ENCODE assay signal across 8 cellular contexts in genomic region chr22:36355894-36356293, GRCh38. TPM values are rescaled to one million over a fixed set of nuclear protein-coding genes. Genes with fewer than 3 reads are reported as not detected.
A peak's percentile ranks its signal among the peaks of the same experiment; 100 is the strongest.
DNase-seq lines count a peak whose midpoint lies in the region; ATAC-seq, FAIRE-seq and TF ChIP-seq lines count a peak whose summit lies in the region.

No MANE protein-coding gene starts in this region.

- TF ChIP-seq CTCF in esophagus muscularis mucosa (IDR thresholded peaks at IDR 0.05) (no peak), gastrocnemius medialis (IDR thresholded peaks at IDR 0.05 in 4 of 5, conservative IDR thresholded peaks at IDR 0.05 in 1 of 5) (no peak)

- peaks cover 0 to 42% (median 2%) of the 10 kb centered on the region in 3 donors for H3K36me3 Mint-ChIP-seq in CD8-positive, alpha-beta memory T cell
- H3K36me3 Mint-ChIP-seq in T-helper 17 cell (ENCODE audit: low read depth): peaks cover 11% of the 10 kb centered on the region

- peaks cover 92 to 98% (median 97%) of the 10 kb centered on the region in 3 donors for H3K4me1 Mint-ChIP-seq in CD8-positive, alpha-beta memory T cell
- peaks cover 83% of the 10 kb centered on the region for H3K4me1 Mint-ChIP-seq in T-helper 17 cell

- TF ChIP-seq POLR2A in esophagus muscularis mucosa (IDR thresholded peaks at IDR 0.05; ENCODE audit: low read depth): no peak
- TF ChIP-seq POLR2A in gastrocnemius medialis (IDR thresholded peaks at IDR 0.05): no peak
- TF ChIP-seq POLR2A in H54 (IDR thresholded peaks at IDR 0.05; ENCODE audit: low read depth, low read length): no peak

- H3K4me1 ChIP-seq in CD8-positive, alpha-beta memory T cell (ENCODE audit: insufficient read depth, low read length): peaks cover 98% of the 10 kb centered on the region
- H3K4me1 ChIP-seq in esophagus muscularis mucosa (peaks cover 99 to 100% (median 100%) of the 10 kb centered on the region in 4 donors), gastrocnemius medialis (peaks cover 56 to 70% of the 10 kb centered on the region in 2 donors)

- in situ Hi-C loops in gastrocnemius medialis (cut with MboI; ENCODE audit: low sequenced_read_pairs in 4 of 4): no loop called here

- no peak for TF ChIP-seq EP300 in esophagus muscularis mucosa (IDR thresholded peaks at IDR 0.05)

- 50% methylated on average over 6 of the region's 6 CpGs for WGBS in esophagus muscularis mucosa

- CTCF ChIA-PET in CD8-positive, alpha-beta memory T cell (lab: Charles Lee): interaction anchor here (0.8 to 2.3 kb wide), 14 partner anchors 9 to 114 kb away, joined by 3 to 8 read pairs (median 4); partner anchors contain the start of gene MYH9

- H3K4me3 Mint-ChIP-seq in CD8-positive, alpha-beta memory T cell: peak overlapping the region; percentile 71 to 88 (median 79)
- peak overlapping the region; percentile 96 for H3K4me3 Mint-ChIP-seq in T-helper 17 cell

- no peaks in the 10 kb centered on the region for H3K36me3 ChIP-seq in CD8-positive, alpha-beta memory T cell (ENCODE audit: insufficient read depth, low read length)
- H3K36me3 ChIP-seq in esophagus muscularis mucosa: no peaks in the 10 kb centered on the region
- H3K36me3 ChIP-seq in gastrocnemius medialis: no peaks in the 10 kb centered on the region

- ATAC-seq in T-helper 17 cell: no peak
- no peak for ATAC-seq in gastrocnemius medialis
- ATAC-seq in HG02970 (IDR thresholded peaks at IDR 0.05; ENCODE audit: low FRiP score, unreplicated experiment): no peak
- ATAC-seq in HG02981 (IDR thresholded peaks at IDR 0.05; ENCODE audit: unreplicated experiment): no peak

- peak in 1 of 5 donors; percentile 42 for DNase-seq in CD8-positive, alpha-beta memory T cell
- no peak for DNase-seq in T-helper 17 cell
- no peak for DNase-seq in esophagus muscularis mucosa (ENCODE audit: extremely low spot score)
- DNase-seq in gastrocnemius medialis: no peak
- DNase-seq in AML-193 (lab: John Stamatoyannopoulos, UW): no peak
- no peak for DNase-seq in H54 (ENCODE audit: insufficient read length, low spot score)

- FAIRE-seq in H54 (lab: Jason Lieb, UNC): no peak

- no peaks in the 10 kb centered on the region for H3K9me3 Mint-ChIP-seq in CD8-positive, alpha-beta memory T cell

- H3K4me3 ChIP-seq in CD8-positive, alpha-beta memory T cell (ENCODE audit: low read length): peak overlapping the region; percentile 44
- H3K4me3 ChIP-seq in esophagus muscularis mucosa: peak overlapping the region in 3 of 4 donors; percentile 14 to 33 (median 28)
- no peak overlapping the region for H3K4me3 ChIP-seq in gastrocnemius medialis

- H3K9me3 ChIP-seq in CD8-positive, alpha-beta memory T cell (ENCODE audit: low read length): no peaks in the 10 kb centered on the region
- H3K9me3 ChIP-seq in T-helper 17 cell (ENCODE audit: control insufficient read depth, low read length, poor library complexity, severe bottlenecking): no peaks in the 10 kb centered on the region
- H3K9me3 ChIP-seq in esophagus muscularis mucosa: no peaks in the 10 kb centered on the region
- H3K9me3 ChIP-seq in gastrocnemius medialis: no peaks in the 10 kb centered on the region

- peak overlapping the region; percentile 89 to 99 (median 96) for H3K27ac Mint-ChIP-seq in CD8-positive, alpha-beta memory T cell
- peak overlapping the region; percentile 100 for H3K27ac Mint-ChIP-seq in T-helper 17 cell

- peak overlapping the region; percentile 39 for H3K27ac ChIP-seq in CD8-positive, alpha-beta memory T cell (ENCODE audit: low read depth, low read length)
- H3K27ac ChIP-seq in esophagus muscularis mucosa (replicated peaks in 1 of 4) (peak overlapping the region; percentile 95 to 100 (median 98)), gastrocnemius medialis (peak overlapping the region; percentile 74 to 84 (median 83))

- POLR2A ChIA-PET in CD8-positive, alpha-beta memory T cell (lab: Charles Lee): interaction anchor here (0.6 to 2.4 kb wide), 10 partner anchors 9 to 99 kb away, joined by 3 to 19 read pairs (median 4); partner anchors contain the start of gene MYH9

- peaks cover 0 to 6% of the 10 kb centered on the region in 2 donors for H3K27me3 Mint-ChIP-seq in CD8-positive, alpha-beta memory T cell
- no peaks in the 10 kb centered on the region for H3K27me3 Mint-ChIP-seq in T-helper 17 cell

- intact Hi-C loops in esophagus muscularis mucosa (cut with DNase I): no loop called here
- intact Hi-C loops in gastrocnemius medialis (cut with DNase I; ENCODE audit: low total_unique reads): no loop called here

- no peaks in the 10 kb centered on the region for H3K27me3 ChIP-seq in CD8-positive, alpha-beta memory T cell (ENCODE audit: insufficient read depth, low read length, poor library complexity, severe bottlenecking)
- H3K27me3 ChIP-seq in esophagus muscularis mucosa (no peaks in the 10 kb centered on the region), gastrocnemius medialis (no peaks in the 10 kb centered on the region)

RNA-seq across cellular contexts. Expression of gene MYH9, which starts 31.9 kb away (rescaled TPM):
- 100 to 1,000 TPM; 680 to 684 TPM for total RNA-seq in CD8-positive, alpha-beta memory T cell
- 425 TPM for polyA plus RNA-seq in CD8-positive, alpha-beta memory T cell
- total RNA-seq in T-helper 17 cell: 1,000 to 10,000 TPM; 1,038 to 1,220 TPM
- total RNA-seq in esophagus muscularis mucosa: 100 to 1,000 TPM; 241 to 387 (median 358) TPM
- 100 to 1,000 TPM in 3 of 4 donors, 10 to 100 TPM in 1; 38.9 to 115 (median 104) TPM for total RNA-seq in gastrocnemius medialis

Comparison
In these comparisons a context has a peak if more than half of its experiments do, and no peak if none do; other contexts are left out.
1. H3K27ac ChIP-seq: peak in every context shown above with its lines; median percentile 98 in esophagus muscularis mucosa; 83 in gastrocnemius medialis; 39 in CD8-positive, alpha-beta memory T cell.
2. H3K4me3 ChIP-seq: peak in CD8-positive, alpha-beta memory T cell (single experiment) and esophagus muscularis mucosa (3 of 4); none in gastrocnemius medialis (0 of 4).